In the genomic region with DNA sequence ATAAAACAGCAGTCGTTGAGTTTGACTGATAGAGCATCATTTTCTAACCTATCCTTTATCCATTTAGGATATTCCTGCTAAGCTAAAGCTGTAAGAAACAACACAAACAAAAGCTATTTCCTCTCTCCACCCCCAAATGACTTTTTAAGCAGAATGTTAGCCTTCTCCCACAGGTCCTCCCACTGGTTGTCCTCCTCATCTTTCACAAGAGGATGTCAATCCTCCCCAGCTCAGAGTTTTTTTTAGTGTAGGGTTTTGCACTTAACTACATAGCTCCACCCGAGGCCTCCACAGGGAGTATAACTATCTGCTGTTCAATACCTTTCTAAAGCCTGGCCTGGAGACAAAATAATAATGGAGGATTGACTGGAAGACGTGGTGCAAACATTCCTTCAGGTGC, we compare ENCODE assay signal across 13 cellular contexts.
"Had no signal": no experiment of that assay in that cellular context is flagged by ENCODE, and none has a peak within 500 bp of the region (broad histone marks: within the 10 kb centered on the region; RNA-seq: fewer than 3 reads in every experiment).

No MANE protein-coding gene starts in this region.

- DNase-seq: activated CD4-positive, alpha-beta T cell treated with anti-CD3 and anti-CD28 coated beads, Interleukin-2, amount 50 U/mL, for 4 hours; activated CD4-positive, CD25-positive, alpha-beta regulatory T cell treated with anti-CD3 and anti-CD28 coated beads, Interleukin-2, amount 50 U/mL, for 72 hours; activated naive CD4-positive, alpha-beta T cell treated with Interleukin-2 at 50 U/mL for 16 hours; activated naive CD8-positive, alpha-beta T cell treated with anti-CD3 and anti-CD28 coated beads, Interleukin-2, amount 50 U/mL, for 24 hours; dorsolateral prefrontal cortex; endodermal cell; erythroblast; left lung; spleen; SW 1271 had no signal

- H3K4me3 ChIP-seq: ascending aorta, dorsolateral prefrontal cortex, hepatocyte, left lung, spleen, thoracic aorta had no signal

- H3K9me3 ChIP-seq: left lung, spleen, thoracic aorta had no signal

- H3K27me3 ChIP-seq: ascending aorta, dorsolateral prefrontal cortex, hepatocyte, left lung, spleen had no signal

- H3K27ac ChIP-seq: ascending aorta, dorsolateral prefrontal cortex, hepatocyte, left lung, thoracic aorta had no signal
